Comparison of ENCODE assay signal across 10 cellular contexts in genomic region chr11:122159173-122159701, GRCh38. TPM values are rescaled to one million over a fixed set of nuclear protein-coding genes. Genes with fewer than 3 reads are reported as not detected.
A peak's percentile ranks its signal among the peaks of the same experiment; 100 is the strongest.
DNase-seq lines count a peak whose midpoint lies in the region; ATAC-seq and TF ChIP-seq lines count a peak whose summit lies in the region.
"Had no signal": no experiment of that assay in that cellular context is flagged by ENCODE, and none has a peak within 500 bp of the region (broad histone marks: within the 10 kb centered on the region; RNA-seq: fewer than 3 reads in every experiment).

No MANE protein-coding gene starts in this region.

- no peak for ATAC-seq in HG02884 (IDR thresholded peaks at IDR 0.05; ENCODE audit: unreplicated experiment)

- no peaks in the 10 kb centered on the region for H3K27me3 ChIP-seq in iPS-20b (ENCODE audit: insufficient read depth, low read length)

- peak overlapping the region; percentile 44; the same call in 1 of the 2 replicates for H3K9ac ChIP-seq in iPS-20b (ENCODE audit: low read depth, low read length)

- no peaks in the 10 kb centered on the region for H3K9me3 ChIP-seq in iPS-20b (ENCODE audit: insufficient read depth, low read depth, low read length)

- peak; percentile 40 for DNase-seq in HFFc6
- DNase-seq in astrocyte of the hippocampus (ENCODE audit: low read depth, low spot score), result peak; percentile 92
- DNase-seq in substantia nigra (lab: John Stamatoyannopoulos, UW), result peak in 20 of 49 donors; percentile 13 to 72 (median 30)
- DNase-seq in NCI-H774 (lab: John Stamatoyannopoulos, UW), result no peak
- no peak for DNase-seq in NCI-H2029 (lab: John Stamatoyannopoulos, UW)
- DNase-seq in stimulated activated CD4-positive, alpha-beta T cell treated with anti-CD3 and anti-CD28 coated beads, Interleukin-4, amount 100 ng/mL, for 4 hours, result no peak
- DNase-seq: effector memory CD4-positive, alpha-beta T cell; T-helper 9 cell had no signal

- H3K27ac ChIP-seq in iPS-20b (ENCODE audit: low read length) (peak overlapping the region; percentile 29), substantia nigra (ENCODE audit: low read depth, low read length, poor library complexity, severe bottlenecking) (peak overlapping the region; percentile 81)

- no peak overlapping the region for H3K4me3 ChIP-seq in iPS-20b (ENCODE audit: low read length)

- peak overlapping the region; percentile 75 for H3K4me3 Mint-ChIP-seq in HFFc6

- H3K27me3 Mint-ChIP-seq in HFFc6 (ENCODE audit: insufficient read depth), result peaks cover 2% of the 10 kb centered on the region; the same call in 1 of the 2 replicates

- H3K36me3 Mint-ChIP-seq in HFFc6 (ENCODE audit: low read depth), result peaks cover 87% of the 10 kb centered on the region

- H3K36me3 ChIP-seq in iPS-20b (ENCODE audit: insufficient read depth, low read depth, low read length), result no peaks in the 10 kb centered on the region

- H3K4me1 Mint-ChIP-seq in HFFc6 (ENCODE audit: low read depth), result peaks cover 100% of the 10 kb centered on the region

- no peak for TF ChIP-seq CTCF in HFFc6 (IDR thresholded peaks at IDR 0.05)

- H3K27ac Mint-ChIP-seq in HFFc6, result peak overlapping the region; percentile 87

- peaks cover 10% of the 10 kb centered on the region; the same call in 1 of the 2 replicates for H3K4me1 ChIP-seq in iPS-20b (ENCODE audit: insufficient read depth, low read length)

- no peaks in the 10 kb centered on the region for H3K9me3 Mint-ChIP-seq in HFFc6

RNA-seq across cellular contexts. Expression of gene BLID, which starts 43.2 kb away (rescaled TPM):
- total RNA-seq in HFFc6 (2021; fragmentation: NEBNext Ultra II Directional; extraction: Animal tissue kit (Norgen Biotek cat#: 25700)), result 1 to 10 TPM in 5 of 6 experiments, under 1 TPM in 1; 0.85 to 1.6 (median 1.2) TPM

Comparison
In these comparisons a context has a peak if more than half of its experiments do, and no peak if none do; other contexts are left out.
1. DNase-seq: peak in HFFc6 (single experiment) and astrocyte of the hippocampus (single experiment); none in NCI-H774 (single experiment), NCI-H2029 (single experiment) and stimulated activated CD4-positive, alpha-beta T cell treated with anti-CD3 and anti-CD28 coated beads, Interleukin-4, amount 100 ng/mL, for 4 hours (0 of 2).